ENCODE assay signal across 1 cellular context in the genomic region with DNA sequence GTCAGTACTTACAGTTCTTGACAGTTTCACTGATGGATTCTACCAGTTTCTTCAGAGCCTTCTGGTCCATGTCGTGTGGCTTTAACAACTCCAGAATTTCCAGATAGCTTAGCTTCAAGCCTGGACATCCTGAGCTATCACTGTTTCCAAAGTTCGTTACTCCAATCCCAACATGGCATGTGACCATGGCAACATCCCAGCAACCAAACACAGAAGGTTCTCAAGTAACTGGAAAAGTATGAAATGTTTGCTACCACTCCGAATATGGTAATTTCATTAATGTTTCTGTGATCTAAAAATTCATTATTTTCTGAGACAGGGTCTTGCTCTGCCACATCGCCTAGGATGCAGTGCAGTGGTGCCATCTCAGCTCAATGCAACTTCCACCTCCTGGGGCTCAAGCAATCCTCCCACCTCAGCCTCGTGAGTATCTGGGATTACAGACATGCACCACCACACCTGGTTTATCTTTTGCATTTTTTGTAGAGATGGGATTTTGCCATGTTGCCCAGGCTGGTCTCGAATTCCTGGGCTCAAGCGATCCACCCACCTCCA.
TF ChIP-seq lines count a peak whose summit lies in the region.

No MANE protein-coding gene starts in this region.

TF ChIP-seq in SK-N-SH treated with all-trans-retinoic acid at 6 μM for 48 hours, 23 proteins besides CTCF, POLR2A, EP300 and RAD21 (continued from another document):
- TF ChIP-seq, protein P1, sequence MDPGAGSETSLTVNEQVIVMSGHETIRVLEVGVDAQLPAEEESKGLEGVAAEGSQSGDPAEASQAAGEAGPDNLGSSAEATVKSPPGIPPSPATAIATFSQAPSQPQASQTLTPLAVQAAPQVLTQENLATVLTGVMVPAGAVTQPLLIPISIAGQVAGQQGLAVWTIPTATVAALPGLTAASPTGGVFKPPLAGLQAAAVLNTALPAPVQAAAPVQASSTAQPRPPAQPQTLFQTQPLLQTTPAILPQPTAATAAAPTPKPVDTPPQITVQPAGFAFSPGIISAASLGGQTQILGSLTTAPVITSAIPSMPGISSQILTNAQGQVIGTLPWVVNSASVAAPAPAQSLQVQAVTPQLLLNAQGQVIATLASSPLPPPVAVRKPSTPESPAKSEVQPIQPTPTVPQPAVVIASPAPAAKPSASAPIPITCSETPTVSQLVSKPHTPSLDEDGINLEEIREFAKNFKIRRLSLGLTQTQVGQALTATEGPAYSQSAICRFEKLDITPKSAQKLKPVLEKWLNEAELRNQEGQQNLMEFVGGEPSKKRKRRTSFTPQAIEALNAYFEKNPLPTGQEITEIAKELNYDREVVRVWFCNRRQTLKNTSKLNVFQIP (CRISPR knock-in tag; IDR thresholded peaks at IDR 0.05; ENCODE audit: borderline replicate concordance, low read depth), result no peak
- no peak for TF ChIP-seq GLIS3 (CRISPR knock-in tag; IDR thresholded peaks at IDR 0.05)
